8 cellular contexts compared by ENCODE assay signal in genomic region chr6:111603648-111604047, GRCh38. TPM values are rescaled to one million over a fixed set of nuclear protein-coding genes. Genes with fewer than 3 reads are reported as not detected.
DNase-seq lines count a peak whose midpoint lies in the region; ATAC-seq and TF ChIP-seq lines count a peak whose summit lies in the region.

No MANE protein-coding gene starts in this region.

- peaks cover 61% of the 10 kb centered on the region for H3K4me1 Mint-ChIP-seq in activated T-cell treated with anti-CD3 and anti-CD28 coated beads, Interleukin-2, amount 50 U/mL, for 72 hours (ENCODE audit: low read depth)

- 56 to 58% methylated on average over 3 of the region's 3 CpGs for WGBS in thyroid gland, 2 donors

- peak overlapping the region; percentile 13 for H3K27ac Mint-ChIP-seq in activated T-cell treated with anti-CD3 and anti-CD28 coated beads, Interleukin-2, amount 50 U/mL, for 72 hours

- H3K27ac ChIP-seq in layer of hippocampus (ENCODE audit: low read depth, low read length) (peak overlapping the region; percentile 88), thyroid gland (peak overlapping the region; percentile 96 to 98 (median 97))

- H3K27me3 ChIP-seq in layer of hippocampus (ENCODE audit: control insufficient read depth, insufficient read depth, low read length) (no peaks in the 10 kb centered on the region), thyroid gland (no peaks in the 10 kb centered on the region)

- H3K27me3 Mint-ChIP-seq in activated T-cell treated with anti-CD3 and anti-CD28 coated beads, Interleukin-2, amount 50 U/mL, for 72 hours (ENCODE audit: low read depth), result no peaks in the 10 kb centered on the region

- H3K4me3 ChIP-seq in astrocyte of the cerebellum (ENCODE audit: low read depth, low read length) (peak overlapping the region; percentile 42), thyroid gland (replicated peaks in 1 of 3) (peak overlapping the region in 1 of 3 donors; percentile 37)

- intact Hi-C loops in thyroid gland (cut with DNase I), result loop anchor here (5.0 to 10.0 kb wide), 2 partner anchors 36 to 119 kb away; partner anchors contain the start of gene REV3L

- peaks cover 2 to 5% of the 10 kb centered on the region in 2 donors for H3K36me3 Mint-ChIP-seq in activated T-cell treated with anti-CD3 and anti-CD28 coated beads, Interleukin-2, amount 50 U/mL, for 72 hours (ENCODE audit: insufficient read depth in 2 of 2)

- ATAC-seq in activated T-cell treated with anti-CD3 and anti-CD28 coated beads, Interleukin-2, amount 50 U/mL, for 72 hours (replicated peaks in 1 of 2), result no peak
- no peak for ATAC-seq in GM21367 (IDR thresholded peaks at IDR 0.05; ENCODE audit: unreplicated experiment)

- H3K9me3 Mint-ChIP-seq in activated T-cell treated with anti-CD3 and anti-CD28 coated beads, Interleukin-2, amount 50 U/mL, for 72 hours, result no peaks in the 10 kb centered on the region

- H3K36me3 ChIP-seq in thyroid gland, result no peaks in the 10 kb centered on the region

- no peak for TF ChIP-seq POLR2A in thyroid gland (IDR thresholded peaks at IDR 0.05)

- no peaks in the 10 kb centered on the region for H3K9me3 ChIP-seq in thyroid gland

- in situ Hi-C loops in astrocyte of the cerebellum (cut with HindIII; ENCODE audit: low sequenced_read_pairs), result no loop called here

- peak overlapping the region in 1 of 2 donors; percentile 85 for H3K4me3 Mint-ChIP-seq in activated T-cell treated with anti-CD3 and anti-CD28 coated beads, Interleukin-2, amount 50 U/mL, for 72 hours

- no peak for DNase-seq in activated T-cell treated with anti-CD3 and anti-CD28 coated beads, Interleukin-2, amount 50 U/mL, for 72 hours
- no peak for DNase-seq in activated T-cell treated with anti-CD3 and anti-CD28 coated beads, Interleukin-2, amount 50 U/mL, for 48 hours
- DNase-seq in astrocyte of the cerebellum (ENCODE audit: low read depth) (no peak), thyroid gland (no peak), NCI-H2171 treated with DMSO at 0.1 percent for 48 hours (lab: John Stamatoyannopoulos, UW) (no peak), foreskin melanocyte (no peak)

- H3K4me1 ChIP-seq in thyroid gland, result peaks cover 41 to 57% of the 10 kb centered on the region in 2 donors

- TF ChIP-seq CTCF in astrocyte of the cerebellum (IDR thresholded peaks at IDR 0.05; ENCODE audit: low read depth, low read length, missing control alignments) (no peak), thyroid gland (IDR thresholded peaks at IDR 0.05) (no peak)

RNA-seq across cellular contexts. Expression of gene TRAF3IP2, which starts 2.0 kb away (rescaled TPM):
- 10 to 100 TPM; 29.3 to 45.5 TPM for total RNA-seq in activated T-cell treated with anti-CD3 and anti-CD28 coated beads, Interleukin-2, amount 50 U/mL, for 72 hours
- total RNA-seq in thyroid gland, result 10 to 100 TPM; 33.2 to 39.6 (median 37.0) TPM
